In genomic region chr6:147389463-147389862, GRCh38 we compare ENCODE assay signal across 32 cellular contexts.
"Had no signal": no experiment of that assay in that cellular context is flagged by ENCODE, and none has a peak within 500 bp of the region (broad histone marks: within the 10 kb centered on the region; RNA-seq: fewer than 3 reads in every experiment).

No MANE protein-coding gene starts in this region.

- H3K36me3 ChIP-seq: cardiac muscle cell had no signal

- H3K27me3 ChIP-seq: ascending aorta, cardiac muscle cell had no signal

- DNase-seq: activated CD4-positive, alpha-beta memory T cell treated with anti-CD3 and anti-CD28 coated beads for 36 hours; activated CD4-positive, alpha-beta T cell treated with anti-CD3 and anti-CD28 coated beads for 1 hour; activated CD4-positive, alpha-beta T cell treated with anti-CD3 and anti-CD28 coated beads for 36 hours; activated CD4-positive, alpha-beta T cell treated with anti-CD3 and anti-CD28 coated beads, Interleukin-2, amount 10 ng/mL, durations not matched to agents 24 days and 14 days; activated CD4-positive, alpha-beta T cell treated with anti-CD3 and anti-CD28 coated beads, Interleukin-2, amount 50 U/mL, for 1 hour; activated CD4-positive, alpha-beta T cell treated with anti-CD3 and anti-CD28 coated beads, Interleukin-2, amount 50 U/mL, for 4 hours; activated CD4-positive, CD25-positive, alpha-beta regulatory T cell; activated CD8-positive, alpha-beta memory T cell treated with anti-CD3 and anti-CD28 coated beads, Interleukin-2, amount 50 U/mL, for 4 hours; activated CD8-positive, alpha-beta T cell treated with anti-CD3 and anti-CD28 coated beads for 36 hours; activated effector memory CD4-positive, alpha-beta T cell treated with Interleukin-2 at 50 U/mL for 16 hours; activated gamma-delta T cell; activated naive CD4-positive, alpha-beta T cell treated with anti-CD3 and anti-CD28 coated beads, Interleukin-2, amount 10 ng/mL, durations not matched to agents 7 days and 5 days; activated naive CD4-positive, alpha-beta T cell treated with Interleukin-2 at 50 U/mL for 16 hours; activated naive CD8-positive, alpha-beta T cell treated with anti-CD3 and anti-CD28 coated beads, Interleukin-2, amount 10 ng/mL, durations not matched to agents 7 days and 5 days; activated naive CD8-positive, alpha-beta T cell treated with anti-CD3 and anti-CD28 coated beads, Interleukin-2, amount 50 U/mL, for 24 hours; activated T-cell treated with anti-CD3 and anti-CD28 coated beads for 4 hours; activated T-cell treated with anti-CD3 and anti-CD28 coated beads, Interleukin-2, amount 50 U/mL, for 24 hours; activated T-cell treated with anti-CD3 and anti-CD28 coated beads, Interleukin-2, amount 50 U/mL, for 48 hours; amygdala; anterior cingulate cortex; caudate nucleus; cerebellar nuclear complex; T-helper 1 cell; T-helper 2 cell; T-helper 9 cell had no signal

- ATAC-seq: activated CD4-positive, alpha-beta T cell treated with anti-CD3 and anti-CD28 coated beads for 36 hours; activated CD4-positive, CD25-positive, alpha-beta regulatory T cell treated with anti-CD3 and anti-CD28 coated beads, Interleukin-2, amount 50 U/mL, for 24 hours; activated CD8-positive, alpha-beta T cell treated with anti-CD3 and anti-CD28 coated beads for 36 hours; activated naive CD8-positive, alpha-beta T cell treated with anti-CD3 and anti-CD28 coated beads, Interleukin-2, amount 50 U/mL, for 24 hours; WTC11 had no signal

- FAIRE-seq: bronchial epithelial cell, TTC549 had no signal

- H3K4me1 ChIP-seq: ascending aorta had no signal

- H3K27ac ChIP-seq: ascending aorta, cardiac muscle cell, VCaP had no signal

- H3K4me3 ChIP-seq: ascending aorta, cardiac muscle cell had no signal

- H3K9me3 ChIP-seq: ascending aorta had no signal
